In genomic region chr5:54337523-54337922, GRCh38 we compare ENCODE assay signal across 34 cellular contexts.
"Had no signal": no experiment of that assay in that cellular context is flagged by ENCODE, and none has a peak within 500 bp of the region (broad histone marks: within the 10 kb centered on the region; RNA-seq: fewer than 3 reads in every experiment).

No MANE protein-coding gene starts in this region.

- H3K4me1 ChIP-seq: ascending aorta, body of pancreas, breast epithelium had no signal

- H3K27me3 ChIP-seq: adrenal gland, ascending aorta, body of pancreas, brain microvascular endothelial cell, breast epithelium, cardiac muscle cell had no signal

- H3K36me3 ChIP-seq: adrenal gland, ascending aorta, brain microvascular endothelial cell, breast epithelium, cardiac muscle cell had no signal

- H3K4me3 ChIP-seq: adrenal gland, ascending aorta, body of pancreas, breast epithelium, cardiac muscle cell had no signal

- FAIRE-seq: astrocyte, bronchial epithelial cell had no signal

- H3K27ac ChIP-seq: adrenal gland, ascending aorta, body of pancreas, brain microvascular endothelial cell, breast epithelium, cardiac muscle cell had no signal

- H3K9me3 ChIP-seq: adrenal gland, body of pancreas, breast epithelium had no signal

- DNase-seq: activated effector memory CD4-positive, alpha-beta T cell treated with anti-CD3 and anti-CD28 coated beads, Interleukin-2, amount 50 U/mL, for 16 hours; activated effector memory CD4-positive, alpha-beta T cell treated with Interleukin-2 at 50 U/mL for 16 hours; activated gamma-delta T cell; activated gamma-delta T cell treated with Interleukin-2 at 50 U/mL for 16 hours; activated naive CD4-positive, alpha-beta T cell; activated naive CD4-positive, alpha-beta T cell treated with anti-CD3 and anti-CD28 coated beads for 36 hours; activated naive CD4-positive, alpha-beta T cell treated with anti-CD3 and anti-CD28 coated beads, Interleukin-2, amount 10 ng/mL, durations not matched to agents 7 days and 5 days; activated naive CD4-positive, alpha-beta T cell treated with anti-CD3 and anti-CD28 coated beads, Interleukin-2, amount 50 U/mL, for 16 hours; activated naive CD4-positive, alpha-beta T cell treated with Interleukin-2 at 50 U/mL for 16 hours; activated naive CD8-positive, alpha-beta T cell treated with anti-CD3 and anti-CD28 coated beads for 36 hours; activated naive CD8-positive, alpha-beta T cell treated with anti-CD3 and anti-CD28 coated beads, Interleukin-2, amount 10 ng/mL, durations not matched to agents 7 days and 5 days; activated naive CD8-positive, alpha-beta T cell treated with anti-CD3 and anti-CD28 coated beads, Interleukin-2, amount 50 U/mL, for 24 hours; activated T-cell treated with anti-CD3 and anti-CD28 coated beads, Interleukin-2, amount 50 U/mL, for 1 hour; activated T-cell treated with anti-CD3 and anti-CD28 coated beads, Interleukin-2, amount 50 U/mL, for 24 hours; activated T-cell treated with anti-CD3 and anti-CD28 coated beads, Interleukin-2, amount 50 U/mL, for 4 hours; activated T-cell treated with anti-CD3 and anti-CD28 coated beads, Interleukin-2, amount 50 U/mL, for 48 hours; activated T-cell treated with anti-CD3 and anti-CD28 coated beads, Interleukin-2, amount 50 U/mL, for 72 hours; adrenal gland; amniotic stem cell; amygdala; anterior cingulate cortex; aorta; body of pancreas; brain microvascular endothelial cell; caudate nucleus; central memory CD4-positive, alpha-beta T cell; cerebellar nuclear complex had no signal

- ATAC-seq: activated naive CD4-positive, alpha-beta T cell treated with anti-CD3 and anti-CD28 coated beads, Interleukin-2, amount 50 U/mL, for 72 hours; activated naive CD8-positive, alpha-beta T cell treated with anti-CD3 and anti-CD28 coated beads, Interleukin-2, amount 50 U/mL, for 24 hours; activated T-cell treated with anti-CD3 and anti-CD28 coated beads, Interleukin-2, amount 50 U/mL, for 4 hours; activated T-cell treated with anti-CD3 and anti-CD28 coated beads, Interleukin-2, amount 50 U/mL, for 72 hours; activated T-helper 17 cell treated with anti-CD3 and anti-CD28 coated beads, Interleukin-2, amount 50 U/mL, for 72 hours; body of pancreas had no signal
